ENCODE assay signal across 11 cellular contexts in genomic region chr12:120085920-120086319, GRCh38. TPM values are rescaled to one million over a fixed set of nuclear protein-coding genes. Genes with fewer than 3 reads are reported as not detected.
A peak's percentile ranks its signal among the peaks of the same experiment; 100 is the strongest.
DNase-seq lines count a peak whose midpoint lies in the region; ATAC-seq and TF ChIP-seq lines count a peak whose summit lies in the region.
"Had no signal": no experiment of that assay in that cellular context is flagged by ENCODE, and none has a peak within 500 bp of the region (broad histone marks: within the 10 kb centered on the region; RNA-seq: fewer than 3 reads in every experiment).

No MANE protein-coding gene starts in this region.

- DNase-seq in activated naive CD4-positive, alpha-beta T cell treated with anti-CD3 and anti-CD28 coated beads for 36 hours: no peak
- no peak for DNase-seq in activated naive CD4-positive, alpha-beta T cell treated with anti-CD3 and anti-CD28 coated beads, Interleukin-2, amount 10 ng/mL, durations not matched to agents 7 days and 5 days
- DNase-seq in esophagus squamous epithelium (lab: John Stamatoyannopoulos, UW): no peak
- DNase-seq in tibial artery: no peak
- DNase-seq in HAP-1 (ENCODE audit: low spot score in 2 of 2): no peak
- DNase-seq in GF-D8 (lab: John Stamatoyannopoulos, UW): no peak
- DNase-seq: GDM1, left colon, upper lobe of right lung had no signal

- H3K27ac Mint-ChIP-seq in activated naive CD4-positive, alpha-beta T cell treated with anti-CD3 and anti-CD28 coated beads for 36 hours: peak overlapping the region; percentile 68
- H3K27ac Mint-ChIP-seq in activated naive CD4-positive, alpha-beta T cell treated with anti-CD3 and anti-CD28 coated beads, Interleukin-2, amount 10 ng/mL, durations not matched to agents 7 days and 5 days: no peak overlapping the region

- TF ChIP-seq POLR2A in esophagus squamous epithelium (IDR thresholded peaks at IDR 0.05): no peak

- H3K4me3 ChIP-seq in SU-DHL-6 (ENCODE audit: insufficient read depth, low read length, poor library complexity, severe bottlenecking) (no peak overlapping the region), esophagus squamous epithelium (no peak overlapping the region), tibial artery (no peak overlapping the region), HAP-1 (no peak overlapping the region)

- H3K27me3 ChIP-seq in SU-DHL-6 (ENCODE audit: low read length): no peaks in the 10 kb centered on the region
- H3K27me3 ChIP-seq in esophagus squamous epithelium: no peaks in the 10 kb centered on the region
- no peaks in the 10 kb centered on the region for H3K27me3 ChIP-seq in tibial artery
- no peaks in the 10 kb centered on the region for H3K27me3 ChIP-seq in HAP-1 (ENCODE audit: low read depth)
- H3K27me3 ChIP-seq: upper lobe of right lung had no signal

- in situ Hi-C loops in HAP-1 (cut with MboI; ENCODE audit: low sequenced_read_pairs): loop anchor here (10.0 kb wide), 1 partner anchor 91 kb away; no protein-coding TSS in a partner anchor

- no peak overlapping the region for H3K4me2 ChIP-seq in SU-DHL-6 (ENCODE audit: low read depth, low read length, poor library complexity, severe bottlenecking)

- no peak overlapping the region for H2AFZ ChIP-seq in SU-DHL-6 (ENCODE audit: low read depth, low read length, severe bottlenecking)

- no peaks in the 10 kb centered on the region for H3K79me2 ChIP-seq in SU-DHL-6 (ENCODE audit: insufficient read depth, low read length)

- WGBS in esophagus squamous epithelium, 2 donors: 59 to 63% methylated on average over 1 of the region's 1 CpG

- H3K4me3 Mint-ChIP-seq in activated naive CD4-positive, alpha-beta T cell treated with anti-CD3 and anti-CD28 coated beads for 36 hours: no peak overlapping the region
- no peak overlapping the region for H3K4me3 Mint-ChIP-seq in activated naive CD4-positive, alpha-beta T cell treated with anti-CD3 and anti-CD28 coated beads, Interleukin-2, amount 10 ng/mL, durations not matched to agents 7 days and 5 days

- no peaks in the 10 kb centered on the region for H3K27me3 Mint-ChIP-seq in activated naive CD4-positive, alpha-beta T cell treated with anti-CD3 and anti-CD28 coated beads for 36 hours (ENCODE audit: low read depth)
- no peaks in the 10 kb centered on the region for H3K27me3 Mint-ChIP-seq in activated naive CD4-positive, alpha-beta T cell treated with anti-CD3 and anti-CD28 coated beads, Interleukin-2, amount 10 ng/mL, durations not matched to agents 7 days and 5 days

- H3F3A ChIP-seq in SU-DHL-6 (ENCODE audit: insufficient read depth): peaks cover 18% of the 10 kb centered on the region

- no peak for ATAC-seq in GM18870 (IDR thresholded peaks at IDR 0.05; ENCODE audit: unreplicated experiment)
- ATAC-seq: left colon, upper lobe of right lung had no signal

- intact Hi-C loops in activated naive CD4-positive, alpha-beta T cell treated with anti-CD3 and anti-CD28 coated beads for 36 hours (cut with micrococcal nuclease): loop anchor here (2.0 kb wide), 1 partner anchor 419 kb away; no protein-coding TSS in a partner anchor
- intact Hi-C loops in esophagus squamous epithelium (cut with DNase I): no loop called here
- intact Hi-C loops in tibial artery (cut with DNase I; ENCODE audit: low total_unique reads): loop anchor here (2.0 kb wide), 1 partner anchor 31 kb away; the partner anchor contains the start of gene RAB35

- H3K36me3 Mint-ChIP-seq in activated naive CD4-positive, alpha-beta T cell treated with anti-CD3 and anti-CD28 coated beads for 36 hours (ENCODE audit: low read depth): peaks cover 55% of the 10 kb centered on the region
- peaks cover 38% of the 10 kb centered on the region for H3K36me3 Mint-ChIP-seq in activated naive CD4-positive, alpha-beta T cell treated with anti-CD3 and anti-CD28 coated beads, Interleukin-2, amount 10 ng/mL, durations not matched to agents 7 days and 5 days

- H3K4me1 ChIP-seq in esophagus squamous epithelium (peaks cover 8 to 31% (median 12%) of the 10 kb centered on the region in 3 donors), tibial artery (peaks cover 0 to 9% (median 4%) of the 10 kb centered on the region in 4 donors), HAP-1 (peaks cover 4% of the 10 kb centered on the region)

- H3K4me1 Mint-ChIP-seq in activated naive CD4-positive, alpha-beta T cell treated with anti-CD3 and anti-CD28 coated beads for 36 hours (ENCODE audit: low read depth): peaks cover 41% of the 10 kb centered on the region
- H3K4me1 Mint-ChIP-seq in activated naive CD4-positive, alpha-beta T cell treated with anti-CD3 and anti-CD28 coated beads, Interleukin-2, amount 10 ng/mL, durations not matched to agents 7 days and 5 days: peaks cover 32% of the 10 kb centered on the region

- no peaks in the 10 kb centered on the region for H3K9me3 Mint-ChIP-seq in activated naive CD4-positive, alpha-beta T cell treated with anti-CD3 and anti-CD28 coated beads for 36 hours
- no peaks in the 10 kb centered on the region for H3K9me3 Mint-ChIP-seq in activated naive CD4-positive, alpha-beta T cell treated with anti-CD3 and anti-CD28 coated beads, Interleukin-2, amount 10 ng/mL, durations not matched to agents 7 days and 5 days

- CTCF ChIA-PET in activated naive CD4-positive, alpha-beta T cell treated with anti-CD3 and anti-CD28 coated beads for 36 hours (lab: Charles Lee): interaction anchor here (0.7 to 1.4 kb wide), 4 partner anchors 14 to 462 kb away, joined by 3 to 4 read pairs (median 3); partner anchors contain the start of gene BICDL1
- CTCF ChIA-PET in activated naive CD4-positive, alpha-beta T cell treated with anti-CD3 and anti-CD28 coated beads, Interleukin-2, amount 10 ng/mL, durations not matched to agents 7 days and 5 days (lab: Charles Lee): interaction anchor here (0.9 kb wide), 1 partner anchor 97 kb away, joined by 4 read pairs; the partner anchor contains the start of gene BICDL1

- H3K36me3 ChIP-seq in SU-DHL-6 (ENCODE audit: low read length): 0 out of 2 replicates have a peak, but pooled peaks cover 2% of the 10 kb centered on the region
- peaks cover 0 to 15% (median 0%) of the 10 kb centered on the region in 3 donors for H3K36me3 ChIP-seq in esophagus squamous epithelium
- H3K36me3 ChIP-seq in tibial artery: no peaks in the 10 kb centered on the region
- no peaks in the 10 kb centered on the region for H3K36me3 ChIP-seq in HAP-1 (replicated peaks)
- H3K36me3 ChIP-seq: upper lobe of right lung had no signal

- H3K9ac ChIP-seq in SU-DHL-6 (ENCODE audit: low read length): no peak overlapping the region

- TF ChIP-seq CTCF in SU-DHL-6 (IDR thresholded peaks at IDR 0.05; ENCODE audit: insufficient read depth, low read length, poor library complexity, severe bottlenecking): no peak
- no peak for TF ChIP-seq CTCF in esophagus squamous epithelium (IDR thresholded peaks at IDR 0.05)
- TF ChIP-seq CTCF in tibial artery (IDR thresholded peaks at IDR 0.05): no peak

- no peaks in the 10 kb centered on the region for H3K9me3 ChIP-seq in SU-DHL-6 (ENCODE audit: insufficient read depth, low read length)
- H3K9me3 ChIP-seq in esophagus squamous epithelium: no peaks in the 10 kb centered on the region
- H3K9me3 ChIP-seq in tibial artery: no peaks in the 10 kb centered on the region
- no peaks in the 10 kb centered on the region for H3K9me3 ChIP-seq in HAP-1
- H3K9me3 ChIP-seq: upper lobe of right lung had no signal

- H3K27ac ChIP-seq in SU-DHL-6 (ENCODE audit: low read depth, low read length): 0 out of 2 replicates have a peak overlapping the region, but pooled peaks have one; percentile 16
- H3K27ac ChIP-seq in esophagus squamous epithelium: peak overlapping the region in 3 of 4 donors; percentile 76 to 87 (median 83)
- H3K27ac ChIP-seq in tibial artery: peak overlapping the region; percentile 65 to 66

- H4K20me1 ChIP-seq in SU-DHL-6 (ENCODE audit: low read depth, low read length): no peaks in the 10 kb centered on the region

- no peaks in the 10 kb centered on the region for H3K9me2 ChIP-seq in SU-DHL-6 (replicated peaks; ENCODE audit: insufficient read depth, low read length)

RNA-seq across cellular contexts. Expression of gene RAB35, which starts 30.6 kb away (rescaled TPM):
- total RNA-seq in activated naive CD4-positive, alpha-beta T cell treated with anti-CD3 and anti-CD28 coated beads for 36 hours: 10 to 100 TPM; 41.3 to 45.7 TPM
- total RNA-seq in esophagus squamous epithelium: 10 to 100 TPM; 25.8 to 38.9 (median 32.0) TPM

Comparison
In these comparisons a context has a peak if more than half of its experiments do, and no peak if none do; other contexts are left out.
1. H3K27ac ChIP-seq: peak in every context shown above with its lines; median percentile 83 in esophagus squamous epithelium; 66 in tibial artery; 16 in SU-DHL-6.